ENCODE assay signal across 7 cellular contexts in genomic region chr12:45339035-45339434, GRCh38.
"Had no signal": no experiment of that assay in that cellular context is flagged by ENCODE, and none has a peak within 500 bp of the region (broad histone marks: within the 10 kb centered on the region; RNA-seq: fewer than 3 reads in every experiment).

No MANE protein-coding gene starts in this region.

- H3K27ac ChIP-seq: tibial artery had no signal

- DNase-seq: activated CD4-positive, alpha-beta T cell treated with anti-CD3 and anti-CD28 coated beads, Interleukin-2, amount 50 U/mL, for 1 hour; activated T-cell treated with anti-CD3 and anti-CD28 coated beads for 4 hours; dermis blood vessel endothelial cell; erythroblast; SW 1271; tibial artery had no signal

- H3K4me3 ChIP-seq: skin epidermis, tibial artery had no signal

- H3K27me3 ChIP-seq: tibial artery had no signal

- H3K9me3 ChIP-seq: tibial artery had no signal

- H3K36me3 ChIP-seq: tibial artery had no signal
